ENCODE assay signal across 8 cellular contexts in genomic region chrX:50903387-50904027, GRCh38. TPM values are rescaled to one million over a fixed set of nuclear protein-coding genes. Genes with fewer than 3 reads are reported as not detected.
A peak's percentile ranks its signal among the peaks of the same experiment; 100 is the strongest.
DNase-seq lines count a peak whose midpoint lies in the region; ATAC-seq and TF ChIP-seq lines count a peak whose summit lies in the region.

No MANE protein-coding gene starts in this region.

- peak; percentile 65 for TF ChIP-seq CTCF in 22Rv1 (IDR thresholded peaks at IDR 0.05)
- TF ChIP-seq CTCF in GM10248 (IDR thresholded peaks at IDR 0.05; ENCODE audit: control extremely low read depth, extremely low read depth, low read depth, missing control alignments), result no peak
- peak; percentile 52 for TF ChIP-seq CTCF in Loucy (conservative IDR thresholded peaks at IDR 0.05; ENCODE audit: low read length)
- TF ChIP-seq CTCF in brain (conservative IDR thresholded peaks at IDR 0.05), result peak; percentile 64 to 78
- peak; percentile 36 to 45 for TF ChIP-seq CTCF in left lung (IDR thresholded peaks at IDR 0.05)

- intact Hi-C loops in left lung (cut with DNase I), result no loop called here

- H3K4me1 ChIP-seq in Loucy (ENCODE audit: insufficient read depth, low read length, poor library complexity, severe bottlenecking) (no peaks in the 10 kb centered on the region), left lung (no peaks in the 10 kb centered on the region)

- H3F3A ChIP-seq in Loucy (ENCODE audit: low read depth), result no peaks in the 10 kb centered on the region

- no peaks in the 10 kb centered on the region for H3K9me2 ChIP-seq in Loucy (replicated peaks; ENCODE audit: low read depth, low read length)

- ATAC-seq in left lung, result peak; percentile 94
- no peak for ATAC-seq in GM21515 (IDR thresholded peaks at IDR 0.05; ENCODE audit: unreplicated experiment)

- POLR2A ChIA-PET in GM10248 (lab: Yijun Ruan, JAX), result no interaction called here

- H3K4me1 Mint-ChIP-seq in brain, result no peaks in the 10 kb centered on the region

- no peak overlapping the region for H3K9ac ChIP-seq in Loucy (ENCODE audit: low read depth, low read length, poor library complexity, severe bottlenecking)

- H3K36me3 Mint-ChIP-seq in brain, result no peaks in the 10 kb centered on the region

- H3K27me3 ChIP-seq in Loucy (ENCODE audit: insufficient read depth, low read length, poor library complexity, severe bottlenecking), result no peaks in the 10 kb centered on the region
- H3K27me3 ChIP-seq in left lung, result peaks cover 0 to 5% of the 10 kb centered on the region in 2 donors

- H3K27me3 Mint-ChIP-seq in brain, result no peaks in the 10 kb centered on the region

- DNase-seq in GM10248 (ENCODE audit: extremely low spot score) (peak; percentile 20), left lung (no peak)
- no peak for DNase-seq in stimulated activated CD4-positive, alpha-beta T cell treated with anti-CD3 and anti-CD28 coated beads, Interleukin-4, amount 100 ng/mL, for 24 hours
- DNase-seq in stimulated activated CD4-positive, alpha-beta T cell treated with anti-CD3 and anti-CD28 coated beads, Interleukin-4, amount 100 ng/mL, for 4 hours, result no peak

- H2AFZ ChIP-seq in Loucy (ENCODE audit: low read length), result no peak overlapping the region

- no peak overlapping the region for H3K4me2 ChIP-seq in Loucy (ENCODE audit: low read depth, low read length, poor library complexity, severe bottlenecking)

- H3K36me3 ChIP-seq in Loucy (ENCODE audit: insufficient read depth, low read length) (no peaks in the 10 kb centered on the region), left lung (no peaks in the 10 kb centered on the region)

- H3K4me3 Mint-ChIP-seq in brain, result peak overlapping the region in 1 of 5 experiments; percentile 50

- H3K4me3 ChIP-seq in Loucy (ENCODE audit: low read length, poor library complexity, severe bottlenecking) (no peak overlapping the region), left lung (no peak overlapping the region)

- H3K9me3 ChIP-seq in Loucy (ENCODE audit: insufficient read depth, low read depth, low read length) (no peaks in the 10 kb centered on the region), left lung (no peaks in the 10 kb centered on the region)

- H3K9me3 Mint-ChIP-seq in brain, result no peaks in the 10 kb centered on the region

- H3K27ac Mint-ChIP-seq in brain, result no peak overlapping the region

- H3K27ac ChIP-seq in 22Rv1 (no peak overlapping the region), left lung (no peak overlapping the region)

- CTCF ChIA-PET in GM10248 (lab: Yijun Ruan, JAX), result interaction anchor here (1.0 to 2.1 kb wide), 5 partner anchors 11 to 212 kb away, joined by 3 to 6 read pairs (median 3); no protein-coding TSS in a partner anchor

- H4K20me1 ChIP-seq in Loucy (ENCODE audit: insufficient read depth, low read length, poor library complexity, severe bottlenecking), result no peaks in the 10 kb centered on the region

- H3K79me2 ChIP-seq in Loucy (ENCODE audit: insufficient read depth, low read length), result no peaks in the 10 kb centered on the region

RNA-seq across cellular contexts. Expression of gene BMP15, which starts 7.0 kb away (rescaled TPM):
- polyA plus RNA-seq in brain (ENCODE audit: insufficient read depth, low read depth, low replicate concordance), result not detected
- total RNA-seq in left lung, result not detected
